ENCODE assay signal across 15 cellular contexts in genomic region chr5:151021771-151022170, GRCh38. TPM values are rescaled to one million over a fixed set of nuclear protein-coding genes. Genes with fewer than 3 reads are reported as not detected.
A peak's percentile ranks its signal among the peaks of the same experiment; 100 is the strongest.
DNase-seq lines count a peak whose midpoint lies in the region; ATAC-seq, FAIRE-seq and TF ChIP-seq lines count a peak whose summit lies in the region.
"Had no signal": no experiment of that assay in that cellular context is flagged by ENCODE, and none has a peak within 500 bp of the region (broad histone marks: within the 10 kb centered on the region; RNA-seq: fewer than 3 reads in every experiment).

No MANE protein-coding gene starts in this region.

- H3K9me3 ChIP-seq in BLaER1 treated with 17β-estradiol and CSF1 and Interleukin-3, amounts not matched to agents 10 nM and 100 nM (replicated peaks in 1 of 11), result no peaks in the 10 kb centered on the region
- H3K9me3 ChIP-seq in HepG2 (ENCODE audit: low read length) (no peaks in the 10 kb centered on the region), gastrocnemius medialis (no peaks in the 10 kb centered on the region)

- peaks cover 7 to 31% (median 17%) of the 10 kb centered on the region in 11 experiments; a peak in 17 of 22 replicates for H3K36me3 ChIP-seq in BLaER1 treated with 17β-estradiol and CSF1 and Interleukin-3, amounts not matched to agents 10 nM and 100 nM
- peaks cover 19 to 35% of the 10 kb centered on the region in 2 experiments; a peak in 4 of 5 replicates for H3K36me3 ChIP-seq in HepG2 (replicated peaks in 1 of 2; ENCODE audit: control insufficient read depth in 1 of 2, insufficient read depth in 2 of 2, low read length in 2 of 2)
- peaks cover 0 to 15% of the 10 kb centered on the region in 2 donors for H3K36me3 ChIP-seq in gastrocnemius medialis

- TF ChIP-seq CTCF in brain (conservative IDR thresholded peaks at IDR 0.05) (no peak), HepG2 (CRISPR knock-in tag; IDR thresholded peaks at IDR 0.05) (no peak), gastrocnemius medialis (IDR thresholded peaks at IDR 0.05 in 4 of 5, conservative IDR thresholded peaks at IDR 0.05 in 1 of 5) (no peak)
- no peak for TF ChIP-seq CTCF in activated CD8-positive, alpha-beta T cell treated with anti-CD3 and anti-CD28 coated beads for 36 hours (IDR thresholded peaks at IDR 0.05)

- intact Hi-C loops in HepG2 (cut with micrococcal nuclease; ENCODE audit: unreplicated experiment) (loop anchor here (2.0 kb wide), 1 partner anchor 19 kb away; no protein-coding TSS in a partner anchor), gastrocnemius medialis (cut with DNase I; ENCODE audit: low total_unique reads) (loop anchor here (2.0 to 10.0 kb wide), 2 partner anchors 19 to 367 kb away; no protein-coding TSS in a partner anchor), sciatic nerve (cut with DNase I) (no loop called here)
- intact Hi-C loops in activated CD8-positive, alpha-beta T cell treated with anti-CD3 and anti-CD28 coated beads for 36 hours (cut with micrococcal nuclease), result no loop called here

- in situ Hi-C loops in HepG2 (cut with HindIII; ENCODE audit: extremely low pct_ligation_motif_present, low pct_unique_long_range_greater_than_20kb) (no loop called here), gastrocnemius medialis (cut with MboI; ENCODE audit: low sequenced_read_pairs in 4 of 4) (no loop called here)

- peaks cover 25 to 94% (median 38%) of the 10 kb centered on the region in 10 experiments for H3K4me1 ChIP-seq in BLaER1 treated with 17β-estradiol and CSF1 and Interleukin-3, amounts not matched to agents 10 nM and 100 nM
- H3K4me1 ChIP-seq in HepG2 (ENCODE audit: insufficient read depth, low read length), result peaks cover 77% of the 10 kb centered on the region
- peaks cover 57 to 59% of the 10 kb centered on the region in 2 donors for H3K4me1 ChIP-seq in gastrocnemius medialis

- H2AFZ ChIP-seq in HepG2 (ENCODE audit: low read length), result no peak overlapping the region

- no peak for TF ChIP-seq RAD21 in HepG2 (CRISPR knock-in tag; IDR thresholded peaks at IDR 0.05)

- peak overlapping the region in 1 of 5 experiments; percentile 39 for H3K27ac Mint-ChIP-seq in brain
- no peak overlapping the region for H3K27ac Mint-ChIP-seq in activated CD8-positive, alpha-beta T cell treated with anti-CD3 and anti-CD28 coated beads for 36 hours
- H3K27ac Mint-ChIP-seq: activated CD8-positive, alpha-beta memory T cell treated with anti-CD3 and anti-CD28 coated beads, Interleukin-2, amount 10 ng/mL, durations not matched to agents 7 days and 5 days had no signal

- ATAC-seq in HepG2 (no peak), gastrocnemius medialis (no peak), sciatic nerve (no peak)
- no peak for ATAC-seq in activated CD8-positive, alpha-beta T cell treated with anti-CD3 and anti-CD28 coated beads for 36 hours
- ATAC-seq: activated CD8-positive, alpha-beta memory T cell treated with anti-CD3 and anti-CD28 coated beads, Interleukin-2, amount 10 ng/mL, durations not matched to agents 7 days and 5 days; HCT116 had no signal

- H4K20me1 ChIP-seq in BLaER1 treated with 17β-estradiol and CSF1 and Interleukin-3, amounts not matched to agents 10 nM and 100 nM, result peaks cover 0 to 57% (median 10%) of the 10 kb centered on the region in 11 experiments; a peak in 10 of 22 replicates
- peaks cover 37% of the 10 kb centered on the region for H4K20me1 ChIP-seq in HepG2 (ENCODE audit: insufficient read depth, low read length)

- no peaks in the 10 kb centered on the region for H3K9me3 Mint-ChIP-seq in brain
- H3K9me3 Mint-ChIP-seq in activated CD8-positive, alpha-beta T cell treated with anti-CD3 and anti-CD28 coated beads for 36 hours, result no peaks in the 10 kb centered on the region

- BruUV-seq in HepG2 (replicated peaks; lab: Mats Ljungman, UMichigan), result no TSS peak

- H3K27ac ChIP-seq in BLaER1 treated with 17β-estradiol and CSF1 and Interleukin-3, amounts not matched to agents 10 nM and 100 nM, result no peak overlapping the region
- H3K27ac ChIP-seq in HepG2 (ENCODE audit: extremely low read length, insufficient read depth, low read length) (peak overlapping the region; percentile 58), gastrocnemius medialis (peak overlapping the region; percentile 94 to 99 (median 96))

- DNase-seq in HepG2 (ENCODE audit: low spot score), result no peak
- DNase-seq in gastrocnemius medialis, result no peak
- no peak for DNase-seq in COR-L47 (lab: John Stamatoyannopoulos, UW)
- no peak for DNase-seq in sciatic nerve (ENCODE audit: low spot score)
- no peak for DNase-seq in T-helper 9 cell
- no peak for DNase-seq in activated CD8-positive, alpha-beta T cell treated with anti-CD3 and anti-CD28 coated beads for 36 hours
- DNase-seq: activated CD8-positive, alpha-beta memory T cell treated with anti-CD3 and anti-CD28 coated beads, Interleukin-2, amount 10 ng/mL, durations not matched to agents 7 days and 5 days; effector memory CD4-positive, alpha-beta T cell; NCI-H1105; NCI-H526; SHP77; stimulated activated CD4-positive, alpha-beta T cell treated with anti-CD3 and anti-CD28 coated beads, Interleukin-12 subunit alpha, Interleukin-12 subunit beta, amount 100 ng/mL, for 4 hours had no signal

- no peak for FAIRE-seq in HepG2 (lab: Jason Lieb, UNC)

- peaks cover 18% of the 10 kb centered on the region for H3K27me3 Mint-ChIP-seq in brain
- H3K27me3 Mint-ChIP-seq in activated CD8-positive, alpha-beta T cell treated with anti-CD3 and anti-CD28 coated beads for 36 hours, result peaks cover 7% of the 10 kb centered on the region

- CTCF ChIA-PET in HepG2 (lab: Yijun Ruan, JAX; ENCODE audit: low intra/inter-chr PET ratio, low total read pairs), result no interaction called here
- CTCF ChIA-PET in activated CD8-positive, alpha-beta T cell treated with anti-CD3 and anti-CD28 coated beads for 36 hours (lab: Charles Lee), result interaction anchor here (0.9 to 3.9 kb wide), 4 partner anchors 8 to 143 kb away, joined by 3 to 16 read pairs (median 5); no protein-coding TSS in a partner anchor

- H3K9ac ChIP-seq in BLaER1 treated with 17β-estradiol and CSF1 and Interleukin-3, amounts not matched to agents 10 nM and 100 nM, result no peak overlapping the region
- peak overlapping the region; percentile 72; the same call in 1 of the 2 replicates for H3K9ac ChIP-seq in HepG2 (ENCODE audit: insufficient read depth, low read depth, low read length)

- no peak overlapping the region; a peak in 1 of 20 replicates for H3K4me3 ChIP-seq in BLaER1 treated with 17β-estradiol and CSF1 and Interleukin-3, amounts not matched to agents 10 nM and 100 nM
- H3K4me3 ChIP-seq in HepG2 (replicated peaks in 1 of 3; ENCODE audit: insufficient read depth in 1 of 3, low read depth in 2 of 3, low read length in 3 of 3) (peak overlapping the region; percentile 72 to 90 (median 88)), gastrocnemius medialis (peak overlapping the region; percentile 84 to 97 (median 94))

- H3K27me3 ChIP-seq in BLaER1 treated with 17β-estradiol and CSF1 and Interleukin-3, amounts not matched to agents 10 nM and 100 nM, result peaks cover 0 to 26% (median 15%) of the 10 kb centered on the region in 11 experiments; a peak in 15 of 22 replicates
- H3K27me3 ChIP-seq in HepG2 (ENCODE audit: control insufficient read depth in 1 of 2, insufficient read depth in 2 of 2, low read length in 2 of 2), result no peaks in the 10 kb centered on the region; a peak in 1 of 5 replicates
- H3K27me3 ChIP-seq in gastrocnemius medialis, result no peaks in the 10 kb centered on the region

- TF ChIP-seq POLR2A in HepG2 (IDR thresholded peaks at IDR 0.05; ENCODE audit: insufficient read depth in 1 of 2, low read depth in 2 of 2, low read length in 2 of 2) (no peak), gastrocnemius medialis (IDR thresholded peaks at IDR 0.05) (no peak)

- POLR2A ChIA-PET in HepG2 (lab: Yijun Ruan, JAX), result interaction anchor here (1.1 to 2.4 kb wide), 3 partner anchors 17 to 136 kb away, joined by 3 to 31 read pairs (median 6); partner anchors contain the start of gene ANXA6
- POLR2A ChIA-PET in activated CD8-positive, alpha-beta T cell treated with anti-CD3 and anti-CD28 coated beads for 36 hours (lab: Charles Lee), result interaction anchor here (2.4 kb wide), 1 partner anchor 10 kb away, joined by 6 read pairs; no protein-coding TSS in a partner anchor

- 86% methylated on average over 7 of the region's 7 CpGs for WGBS in HepG2 (ENCODE audit: low lambda C conversion rate)

- peaks cover 22% of the 10 kb centered on the region for H3K4me1 Mint-ChIP-seq in brain
- peaks cover 14% of the 10 kb centered on the region for H3K4me1 Mint-ChIP-seq in activated CD8-positive, alpha-beta T cell treated with anti-CD3 and anti-CD28 coated beads for 36 hours (ENCODE audit: low read depth)

- peak overlapping the region; percentile 92 to 99 (median 99) for H3K4me2 ChIP-seq in BLaER1 treated with 17β-estradiol and CSF1 and Interleukin-3, amounts not matched to agents 10 nM and 100 nM
- H3K4me2 ChIP-seq in HepG2 (ENCODE audit: low read depth, low read length), result peak overlapping the region; percentile 90

- TF ChIP-seq EP300 in HepG2 (IDR thresholded peaks at IDR 0.05; ENCODE audit: low read depth in 2 of 2, low read length in 2 of 2) (no peak), HepG2 (CRISPR knock-in tag; IDR thresholded peaks at IDR 0.05; ENCODE audit: borderline replicate concordance) (no peak)

- H3K4me3 Mint-ChIP-seq in brain, result peak overlapping the region; percentile 15 to 84 (median 63)
- no peak overlapping the region for H3K4me3 Mint-ChIP-seq in activated CD8-positive, alpha-beta T cell treated with anti-CD3 and anti-CD28 coated beads for 36 hours
- H3K4me3 Mint-ChIP-seq: activated CD8-positive, alpha-beta memory T cell treated with anti-CD3 and anti-CD28 coated beads, Interleukin-2, amount 10 ng/mL, durations not matched to agents 7 days and 5 days had no signal

- peaks cover 33% of the 10 kb centered on the region for H3K79me2 ChIP-seq in HepG2 (ENCODE audit: insufficient read depth, low read length)

- peaks cover 6% of the 10 kb centered on the region for H3K36me3 Mint-ChIP-seq in brain
- H3K36me3 Mint-ChIP-seq in activated CD8-positive, alpha-beta T cell treated with anti-CD3 and anti-CD28 coated beads for 36 hours (ENCODE audit: low read depth), result peaks cover 5% of the 10 kb centered on the region

RNA-seq across cellular contexts. Expression of gene GPX3, which starts 1.4 kb away (rescaled TPM):
- polyA plus RNA-seq in brain (ENCODE audit: insufficient read depth, low read depth, low replicate concordance) (54.2 TPM), HepG2 (2011; rRNA removed) (1,506 and 1,892 TPM in 2 replicates)
- total RNA-seq in HepG2 (2016; rRNA removed; fragmentation: Illumina TruSeq; extraction: Trizol) (31.9 and 33.8 TPM in 2 replicates), gastrocnemius medialis (1,000 to 10,000 TPM in 1 of 4 donors, 100 to 1,000 TPM in 3; 504 to 1,227 (median 655) TPM), sciatic nerve (1,443 TPM)
- 15.0 and 22.4 TPM in 2 replicates for total RNA-seq in HepG2 (2016; cell fraction: cytosol; rRNA removed; fragmentation: Illumina TruSeq; extraction: Trizol; ENCODE audit: low read depth)
- total RNA-seq in HepG2 (2016; cell fraction: insoluble cytoplasmic fraction; rRNA removed; fragmentation: Illumina TruSeq; extraction: Trizol), result 27.5 and 35.1 TPM in 2 replicates
- 43.3 and 53.5 TPM in 2 replicates for total RNA-seq in HepG2 (2016; cell fraction: membrane; rRNA removed; fragmentation: Illumina TruSeq; extraction: Trizol)
- 37.4 and 44.4 TPM in 2 replicates for total RNA-seq in HepG2 (2016; cell fraction: nucleus; rRNA removed; fragmentation: Illumina TruSeq; extraction: Trizol)
- polyA plus RNA-seq in HepG2 (2011; cell fraction: cytosol; rRNA removed), result 1,827 and 1,911 TPM in 2 replicates
- 579 and 581 TPM in 2 replicates for polyA plus RNA-seq in HepG2 (2011; cell fraction: nucleus; rRNA removed)
- 440 and 606 TPM in 2 replicates for polyA plus RNA-seq in HepG2 (2012)
- 58.7 and 88.7 TPM in 2 replicates for polyA plus RNA-seq in HepG2 (2016; cell fraction: cytosol; fragmentation: Illumina TruSeq; extraction: Trizol; ENCODE audit: low read depth)
- 65.0 and 89.5 TPM in 2 replicates for polyA plus RNA-seq in HepG2 (2016; cell fraction: insoluble cytoplasmic fraction; fragmentation: Illumina TruSeq; extraction: Trizol; ENCODE audit: low read depth)
- 111 and 130 TPM in 2 replicates for polyA plus RNA-seq in HepG2 (2016; cell fraction: membrane; fragmentation: Illumina TruSeq; extraction: Trizol; ENCODE audit: low read depth)
- polyA plus RNA-seq in HepG2 (2016; cell fraction: nucleus; fragmentation: Illumina TruSeq; extraction: Trizol; ENCODE audit: insufficient read depth, low read depth), result 94.5 and 99.0 TPM in 2 replicates
- polyA minus RNA-seq in HepG2 (2011; rRNA and poly(A)+ RNA removed; ENCODE audit: low replicate concordance), result 1.3 and 2,208 TPM in 2 replicates
- polyA minus RNA-seq in HepG2 (2011; cell fraction: cytosol; rRNA and poly(A)+ RNA removed), result 329 and 350 TPM in 2 replicates
- polyA minus RNA-seq in HepG2 (2011; cell fraction: nucleus; rRNA and poly(A)+ RNA removed), result 159 and 243 TPM in 2 replicates
- not detected for total RNA-seq in activated CD8-positive, alpha-beta T cell treated with anti-CD3 and anti-CD28 coated beads for 36 hours
- total RNA-seq: activated CD8-positive, alpha-beta memory T cell treated with anti-CD3 and anti-CD28 coated beads, Interleukin-2, amount 10 ng/mL, durations not matched to agents 7 days and 5 days had no signal

RNA-seq across cellular contexts. Expression of gene TNIP1, which starts 59.1 kb away (rescaled TPM):
- polyA plus RNA-seq in brain (ENCODE audit: insufficient read depth, low read depth, low replicate concordance) (44.4 TPM), HepG2 (2011; rRNA removed) (45.9 and 48.7 TPM in 2 replicates)
- total RNA-seq in HepG2 (2016; rRNA removed; fragmentation: Illumina TruSeq; extraction: Trizol) (26.2 and 29.8 TPM in 2 replicates), gastrocnemius medialis (100 to 1,000 TPM; 112 to 228 (median 188) TPM), sciatic nerve (80.2 TPM)
- total RNA-seq in HepG2 (2016; cell fraction: cytosol; rRNA removed; fragmentation: Illumina TruSeq; extraction: Trizol; ENCODE audit: low read depth), result 11.3 and 13.0 TPM in 2 replicates
- 22.8 and 24.5 TPM in 2 replicates for total RNA-seq in HepG2 (2016; cell fraction: insoluble cytoplasmic fraction; rRNA removed; fragmentation: Illumina TruSeq; extraction: Trizol)
- 28.9 and 33.7 TPM in 2 replicates for total RNA-seq in HepG2 (2016; cell fraction: membrane; rRNA removed; fragmentation: Illumina TruSeq; extraction: Trizol)
- total RNA-seq in HepG2 (2016; cell fraction: nucleus; rRNA removed; fragmentation: Illumina TruSeq; extraction: Trizol), result 16.2 and 22.2 TPM in 2 replicates
- 40.8 and 45.3 TPM in 2 replicates for polyA plus RNA-seq in HepG2 (2011; cell fraction: cytosol; rRNA removed)
- polyA plus RNA-seq in HepG2 (2011; cell fraction: nucleus; rRNA removed), result 57.3 and 59.8 TPM in 2 replicates
- polyA plus RNA-seq in HepG2 (2012), result 52.5 and 57.8 TPM in 2 replicates
- polyA plus RNA-seq in HepG2 (2016; cell fraction: cytosol; fragmentation: Illumina TruSeq; extraction: Trizol; ENCODE audit: low read depth), result 16.8 and 17.8 TPM in 2 replicates
- polyA plus RNA-seq in HepG2 (2016; cell fraction: insoluble cytoplasmic fraction; fragmentation: Illumina TruSeq; extraction: Trizol; ENCODE audit: low read depth), result 26.4 and 35.7 TPM in 2 replicates
- 31.5 and 33.1 TPM in 2 replicates for polyA plus RNA-seq in HepG2 (2016; cell fraction: membrane; fragmentation: Illumina TruSeq; extraction: Trizol; ENCODE audit: low read depth)
- 29.8 and 34.0 TPM in 2 replicates for polyA plus RNA-seq in HepG2 (2016; cell fraction: nucleus; fragmentation: Illumina TruSeq; extraction: Trizol; ENCODE audit: insufficient read depth, low read depth)
- polyA minus RNA-seq in HepG2 (2011; rRNA and poly(A)+ RNA removed; ENCODE audit: low replicate concordance), result 45.2 and 73.0 TPM in 2 replicates
- polyA minus RNA-seq in HepG2 (2011; cell fraction: cytosol; rRNA and poly(A)+ RNA removed), result 45.8 and 51.1 TPM in 2 replicates
- 50.0 and 60.3 TPM in 2 replicates for polyA minus RNA-seq in HepG2 (2011; cell fraction: nucleus; rRNA and poly(A)+ RNA removed)
- total RNA-seq in activated CD8-positive, alpha-beta T cell treated with anti-CD3 and anti-CD28 coated beads for 36 hours, result 100 to 1,000 TPM; 222 TPM

Comparison
In these comparisons a context has a peak if more than half of its experiments do, and no peak if none do; other contexts are left out.
1. H3K27ac ChIP-seq: peak in HepG2 (single experiment) and gastrocnemius medialis (4 of 4); none in BLaER1 treated with 17β-estradiol and CSF1 and Interleukin-3, amounts not matched to agents 10 nM and 100 nM (0 of 11).
2. H3K4me3 ChIP-seq: peak in HepG2 (3 of 3) and gastrocnemius medialis (4 of 4); none in BLaER1 treated with 17β-estradiol and CSF1 and Interleukin-3, amounts not matched to agents 10 nM and 100 nM (0 of 10).
3. RNA of gene GPX3, which starts 1.4 kb away (total RNA-seq): 1,443 TPM in sciatic nerve (single experiment), 504 to 1,227 TPM in gastrocnemius medialis and 15.0 to 53.5 TPM in HepG2; not detected in activated CD8-positive, alpha-beta T cell treated with anti-CD3 and anti-CD28 coated beads for 36 hours; every median in the first group is over 10 times any median in the second.
4. intact Hi-C loops: an anchor here in HepG2 (2.0 kb wide) and gastrocnemius medialis (2.0 to 10.0 kb wide); none called in sciatic nerve and activated CD8-positive, alpha-beta T cell treated with anti-CD3 and anti-CD28 coated beads for 36 hours.